ENCODE assay signal across 8 cellular contexts in the genomic region with DNA sequence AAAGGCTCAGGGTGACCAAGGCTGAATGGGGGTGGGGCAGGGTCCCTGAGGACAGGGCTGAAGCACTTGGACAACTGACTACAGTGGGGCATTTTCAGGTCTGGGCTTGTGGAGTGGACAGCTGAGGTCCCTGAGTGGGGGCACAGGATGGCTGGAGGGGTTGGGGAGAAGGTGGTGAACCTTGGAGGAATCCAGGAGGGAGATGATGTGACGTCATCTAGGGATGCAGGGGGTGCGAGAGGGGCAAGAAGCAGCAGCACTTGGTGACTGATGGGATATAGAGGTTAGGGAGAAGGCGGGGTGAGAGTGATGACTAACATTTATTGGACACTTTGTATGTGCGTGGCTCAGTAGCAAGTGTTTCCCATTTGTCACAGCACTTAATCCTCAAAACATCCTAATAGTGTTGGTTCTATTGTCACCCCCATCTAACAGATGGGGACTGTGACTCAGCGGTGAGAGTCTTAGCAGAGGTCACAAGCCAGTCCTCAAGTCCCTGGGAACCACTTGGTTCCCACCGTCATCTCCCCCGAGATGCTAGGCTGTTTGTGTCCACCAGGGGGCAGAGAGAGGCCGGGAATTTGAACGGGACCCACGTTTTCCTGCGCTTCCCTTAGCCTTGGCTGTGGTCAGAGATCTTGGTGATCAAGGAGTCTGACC. TPM values are rescaled to one million over a fixed set of nuclear protein-coding genes. Genes with fewer than 3 reads are reported as not detected.
A peak's percentile ranks its signal among the peaks of the same experiment; 100 is the strongest.
DNase-seq lines count a peak whose midpoint lies in the region; ATAC-seq and TF ChIP-seq lines count a peak whose summit lies in the region.

No MANE protein-coding gene starts in this region.

- H3K4me1 ChIP-seq in DND-41 (ENCODE audit: insufficient read depth, low read length) (0 out of 2 replicates have a peak, but pooled peaks cover 4% of the 10 kb centered on the region), fibroblast of lung (ENCODE audit: control insufficient read depth, extremely low read depth, insufficient read depth, low read length) (no peaks in the 10 kb centered on the region), upper lobe of left lung (peaks cover 0 to 6% (median 0%) of the 10 kb centered on the region in 4 donors)

- TF ChIP-seq CTCF in DND-41 (IDR thresholded peaks at IDR 0.05; ENCODE audit: borderline replicate concordance, extremely low read depth, low read length, poor library complexity, severe bottlenecking): peak; percentile 87
- TF ChIP-seq CTCF in fibroblast of lung (conservative IDR thresholded peaks at IDR 0.05 in 1 of 2, IDR thresholded peaks at IDR 0.05 in 1 of 2; ENCODE audit: low read depth in 1 of 2, low read length in 2 of 2): peak; percentile 80 to 81
- peak; percentile 96 for TF ChIP-seq CTCF in neural cell (IDR thresholded peaks at IDR 0.05; ENCODE audit: poor library complexity, severe bottlenecking)
- peak; percentile 78 to 97 (median 95) for TF ChIP-seq CTCF in upper lobe of left lung (IDR thresholded peaks at IDR 0.05)

- H3K4me3 Mint-ChIP-seq in activated T-helper 1 cell treated with anti-CD3 and anti-CD28 coated beads, Interleukin-12 subunit alpha, Interleukin-12 subunit beta, Interleukin-2, Interleukin-4 antibody, amounts not matched to agents 30 ng/mL and 10 ng/mL and 1 ng/mL, durations not matched to agents 14 hours and 24 hours and 36 hours: peak overlapping the region; percentile 37

- intact Hi-C loops in activated T-helper 1 cell treated with anti-CD3 and anti-CD28 coated beads, Interleukin-12 subunit alpha, Interleukin-12 subunit beta, Interleukin-2, Interleukin-4 antibody, amounts not matched to agents 30 ng/mL and 10 ng/mL and 1 ng/mL, durations not matched to agents 14 hours and 24 hours and 36 hours (cut with micrococcal nuclease): loop anchor here (1.0 kb wide), 3 partner anchors 86 to 216 kb away; no protein-coding TSS in a partner anchor

- H3K4me1 Mint-ChIP-seq in activated T-helper 1 cell treated with anti-CD3 and anti-CD28 coated beads, Interleukin-12 subunit alpha, Interleukin-12 subunit beta, Interleukin-2, Interleukin-4 antibody, amounts not matched to agents 30 ng/mL and 10 ng/mL and 1 ng/mL, durations not matched to agents 14 hours and 24 hours and 36 hours (ENCODE audit: low read depth): peaks cover 15% of the 10 kb centered on the region

- H3K4me3 ChIP-seq in DND-41 (ENCODE audit: low read depth in 1 of 2, low read length in 2 of 2): no peak overlapping the region
- H3K4me3 ChIP-seq in fibroblast of lung (replicated peaks in 1 of 4; ENCODE audit: control extremely low read depth in 1 of 4, insufficient read depth in 1 of 4, low read depth in 3 of 4, low read length in 4 of 4): no peak overlapping the region
- H3K4me3 ChIP-seq in neural cell (ENCODE audit: low read length): no peak overlapping the region
- peak overlapping the region in 1 of 4 donors; percentile 3 for H3K4me3 ChIP-seq in upper lobe of left lung

- no peaks in the 10 kb centered on the region for H3K36me3 ChIP-seq in DND-41 (ENCODE audit: insufficient read depth, low read length)
- no peaks in the 10 kb centered on the region for H3K36me3 ChIP-seq in fibroblast of lung (ENCODE audit: control insufficient read depth, insufficient read depth, low read length)
- no peaks in the 10 kb centered on the region for H3K36me3 ChIP-seq in neural cell (ENCODE audit: insufficient read depth, low read length)
- no peaks in the 10 kb centered on the region for H3K36me3 ChIP-seq in upper lobe of left lung

- H3K79me2 ChIP-seq in DND-41 (ENCODE audit: insufficient read depth, low read length) (no peaks in the 10 kb centered on the region), fibroblast of lung (ENCODE audit: control insufficient read depth, insufficient read depth, low read length) (no peaks in the 10 kb centered on the region), neural cell (replicated peaks; ENCODE audit: insufficient read depth, low read length) (no peaks in the 10 kb centered on the region)

- TF ChIP-seq POLR2A in upper lobe of left lung (IDR thresholded peaks at IDR 0.05): no peak

- no peak overlapping the region for H3K27ac Mint-ChIP-seq in activated T-helper 1 cell treated with anti-CD3 and anti-CD28 coated beads, Interleukin-12 subunit alpha, Interleukin-12 subunit beta, Interleukin-2, Interleukin-4 antibody, amounts not matched to agents 30 ng/mL and 10 ng/mL and 1 ng/mL, durations not matched to agents 14 hours and 24 hours and 36 hours

- WGBS in upper lobe of left lung, 2 donors: 16 to 36% methylated on average over 5 to 11 of the region's 11 CpGs

- ATAC-seq in DND-41 (ENCODE audit: insufficient read depth, low read depth): peak; percentile 82
- peak; percentile 48 for ATAC-seq in GM21526 (IDR thresholded peaks at IDR 0.05; ENCODE audit: low FRiP score, unreplicated experiment)
- ATAC-seq in upper lobe of left lung (ENCODE audit: low FRiP score in 2 of 2): peak; percentile 92

- H3K9me2 ChIP-seq in neural cell (ENCODE audit: insufficient read depth, low read length): no peaks in the 10 kb centered on the region

- no peaks in the 10 kb centered on the region for H3K9me3 ChIP-seq in DND-41 (ENCODE audit: insufficient read depth, low read length, severe bottlenecking)
- no peaks in the 10 kb centered on the region for H3K9me3 ChIP-seq in fibroblast of lung (ENCODE audit: control insufficient read depth, insufficient read depth, low read depth, low read length)
- no peaks in the 10 kb centered on the region for H3K9me3 ChIP-seq in neural cell (ENCODE audit: low read length)
- H3K9me3 ChIP-seq in upper lobe of left lung: no peaks in the 10 kb centered on the region

- peak; percentile 98 for TF ChIP-seq RAD21 in neural cell (conservative IDR thresholded peaks at IDR 0.05)

- TF ChIP-seq EP300 in neural cell (conservative IDR thresholded peaks at IDR 0.05; ENCODE audit: poor library complexity, severe bottlenecking): no peak
- no peak for TF ChIP-seq EP300 in upper lobe of left lung (IDR thresholded peaks at IDR 0.05)

- H3K9ac ChIP-seq in DND-41 (ENCODE audit: low read depth, low read length) (no peak overlapping the region), fibroblast of lung (ENCODE audit: insufficient read depth, low read length) (no peak overlapping the region), neural cell (ENCODE audit: low read length) (no peak overlapping the region)

- no peak overlapping the region for H3K27ac ChIP-seq in DND-41 (ENCODE audit: low read length)
- H3K27ac ChIP-seq in fibroblast of lung (ENCODE audit: insufficient read depth, low read length): no peak overlapping the region
- no peak overlapping the region for H3K27ac ChIP-seq in neural cell (ENCODE audit: low read length)
- no peak overlapping the region for H3K27ac ChIP-seq in upper lobe of left lung

- no peaks in the 10 kb centered on the region for H3K9me3 Mint-ChIP-seq in activated T-helper 1 cell treated with anti-CD3 and anti-CD28 coated beads, Interleukin-12 subunit alpha, Interleukin-12 subunit beta, Interleukin-2, Interleukin-4 antibody, amounts not matched to agents 30 ng/mL and 10 ng/mL and 1 ng/mL, durations not matched to agents 14 hours and 24 hours and 36 hours

- H4K20me1 ChIP-seq in DND-41 (ENCODE audit: insufficient read depth, low read length) (no peaks in the 10 kb centered on the region), fibroblast of lung (ENCODE audit: control insufficient read depth, extremely low read depth, insufficient read depth, low read length) (no peaks in the 10 kb centered on the region), neural cell (ENCODE audit: insufficient read depth) (no peaks in the 10 kb centered on the region)

- no peaks in the 10 kb centered on the region for H3F3A ChIP-seq in neural cell (ENCODE audit: insufficient read depth, low read length, poor library complexity, severe bottlenecking)

- peaks cover 3% of the 10 kb centered on the region for H3K27me3 ChIP-seq in DND-41 (ENCODE audit: insufficient read depth, low read length, poor library complexity)
- H3K27me3 ChIP-seq in fibroblast of lung (ENCODE audit: control insufficient read depth, insufficient read depth, low read length): peaks cover 4% of the 10 kb centered on the region
- H3K27me3 ChIP-seq in neural cell (ENCODE audit: insufficient read depth, low read depth, low read length): no peaks in the 10 kb centered on the region
- H3K27me3 ChIP-seq in upper lobe of left lung: no peaks in the 10 kb centered on the region

- DNase-seq in DND-41 (peak; percentile 64), HUDEP-2 (lab: John Stamatoyannopoulos, UW; ENCODE audit: unreplicated experiment in 76 of 76) (peak in 58 of 76 experiments; percentile 4 to 77 (median 48)), OCI-M1 (lab: John Stamatoyannopoulos, UW) (peak; percentile 85), fibroblast of lung (ENCODE audit: low read depth in 2 of 2) (peak; percentile 72 to 75), upper lobe of left lung (peak in 1 of 2 donors; percentile 84)
- DNase-seq in activated T-helper 1 cell treated with anti-CD3 and anti-CD28 coated beads, Interleukin-12 subunit alpha, Interleukin-12 subunit beta, Interleukin-2, Interleukin-4 antibody, amounts not matched to agents 30 ng/mL and 10 ng/mL and 1 ng/mL, durations not matched to agents 14 hours and 24 hours and 36 hours (ENCODE audit: low spot score): peak; percentile 56

- peaks cover 20% of the 10 kb centered on the region for H3K27me3 Mint-ChIP-seq in activated T-helper 1 cell treated with anti-CD3 and anti-CD28 coated beads, Interleukin-12 subunit alpha, Interleukin-12 subunit beta, Interleukin-2, Interleukin-4 antibody, amounts not matched to agents 30 ng/mL and 10 ng/mL and 1 ng/mL, durations not matched to agents 14 hours and 24 hours and 36 hours (ENCODE audit: insufficient read depth)

- H3K4me2 ChIP-seq in DND-41 (ENCODE audit: insufficient read depth, low read length) (no peak overlapping the region), fibroblast of lung (ENCODE audit: extremely low read depth, insufficient read depth, low read length) (no peak overlapping the region), neural cell (ENCODE audit: low read length) (no peak overlapping the region)

- H3K36me3 Mint-ChIP-seq in activated T-helper 1 cell treated with anti-CD3 and anti-CD28 coated beads, Interleukin-12 subunit alpha, Interleukin-12 subunit beta, Interleukin-2, Interleukin-4 antibody, amounts not matched to agents 30 ng/mL and 10 ng/mL and 1 ng/mL, durations not matched to agents 14 hours and 24 hours and 36 hours (ENCODE audit: low read depth): no peaks in the 10 kb centered on the region

- no peak overlapping the region for H2AFZ ChIP-seq in DND-41 (ENCODE audit: low read depth, low read length)
- H2AFZ ChIP-seq in fibroblast of lung (ENCODE audit: low read length): no peak overlapping the region
- H2AFZ ChIP-seq in neural cell (ENCODE audit: low read depth, low read length): no peak overlapping the region

RNA-seq across cellular contexts. Expression of a gene that starts 27.9 kb away (rescaled TPM):
- 0.31 and 0.42 TPM in 2 replicates for total RNA-seq in activated T-helper 1 cell treated with anti-CD3 and anti-CD28 coated beads, Interleukin-12 subunit alpha, Interleukin-12 subunit beta, Interleukin-2, Interleukin-4 antibody, amounts not matched to agents 30 ng/mL and 10 ng/mL and 1 ng/mL, durations not matched to agents 14 hours and 24 hours and 36 hours
- not detected in 2 replicates for total RNA-seq in fibroblast of lung
- 0.01 TPM in 1 of 2 replicates, not detected in the other for polyA plus RNA-seq in fibroblast of lung
- 0.03 and 0.06 TPM in 2 replicates for polyA plus RNA-seq in fibroblast of lung (2012)
- not detected in 2 replicates for polyA minus RNA-seq in fibroblast of lung (ENCODE audit: low replicate concordance)
- polyA plus RNA-seq in neural cell: 0.04 TPM in 1 of 2 replicates, not detected in the other
- polyA minus RNA-seq in neural cell: not detected in 2 replicates
- total RNA-seq in upper lobe of left lung: 1 to 10 TPM; 1.2 to 5.2 (median 2.3) TPM

RNA-seq across cellular contexts. Expression of a gene that starts 45.4 kb away (rescaled TPM):
- 1.6 and 1.7 TPM in 2 replicates for total RNA-seq in activated T-helper 1 cell treated with anti-CD3 and anti-CD28 coated beads, Interleukin-12 subunit alpha, Interleukin-12 subunit beta, Interleukin-2, Interleukin-4 antibody, amounts not matched to agents 30 ng/mL and 10 ng/mL and 1 ng/mL, durations not matched to agents 14 hours and 24 hours and 36 hours
- total RNA-seq in fibroblast of lung: 5.4 and 6.4 TPM in 2 replicates
- 0.62 and 1.0 TPM in 2 replicates for polyA plus RNA-seq in fibroblast of lung
- polyA plus RNA-seq in fibroblast of lung (2012): 0.91 and 0.97 TPM in 2 replicates
- 1.0 and 3.4 TPM in 2 replicates for polyA minus RNA-seq in fibroblast of lung (ENCODE audit: low replicate concordance)
- not detected in 2 replicates for polyA plus RNA-seq in neural cell
- 0.49 TPM in 1 of 2 replicates, not detected in the other for polyA minus RNA-seq in neural cell
- total RNA-seq in upper lobe of left lung: 1 to 10 TPM in 2 of 6 donors, under 1 TPM in 2, not detected in 2; 0.46 to 2.8 (median 0.94) TPM
